ENCODE assay signal across 8 cellular contexts in the genomic region with DNA sequence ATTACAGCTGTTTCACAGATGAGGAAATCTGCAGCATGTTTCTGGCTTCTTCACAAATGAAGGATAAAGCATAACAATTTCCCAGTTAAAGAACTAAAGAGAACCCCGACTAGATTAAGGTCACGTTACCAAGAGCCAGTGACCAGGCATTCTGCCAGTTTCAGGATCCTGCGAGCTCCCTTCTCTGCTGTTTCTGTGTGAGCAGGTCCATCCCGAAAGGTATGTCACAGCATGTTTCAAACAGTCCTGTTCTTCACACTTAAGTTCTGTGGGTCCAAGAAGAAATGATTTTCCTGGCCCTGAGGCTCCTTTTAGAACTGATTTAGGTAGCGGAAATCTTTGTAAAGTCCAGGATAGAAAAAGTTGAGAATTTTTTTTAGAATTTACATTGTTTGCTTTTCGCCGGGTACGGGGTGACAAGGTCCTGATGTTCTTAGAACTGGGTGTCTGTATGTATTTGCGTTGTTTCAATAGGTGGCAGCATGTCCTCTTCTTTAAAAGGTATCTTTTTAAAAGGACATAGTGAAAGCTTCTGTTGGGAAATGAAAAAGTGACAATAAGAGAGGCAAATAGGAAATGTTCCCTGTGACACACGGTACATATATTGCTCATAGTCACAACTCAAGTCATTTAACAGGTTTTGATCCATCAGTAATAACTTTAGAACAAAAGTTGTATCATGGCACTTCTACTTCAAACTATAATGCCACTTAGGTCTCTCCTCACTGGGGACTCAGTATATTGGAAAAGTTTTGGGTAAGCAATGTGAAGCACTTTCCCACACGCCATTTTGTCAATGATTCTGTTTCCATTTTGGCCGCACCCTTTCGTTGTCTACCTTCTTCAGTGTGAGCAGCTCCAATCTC. TPM values are rescaled to one million over a fixed set of nuclear protein-coding genes. Genes with fewer than 3 reads are reported as not detected.
DNase-seq lines count a peak whose midpoint lies in the region; ATAC-seq, FAIRE-seq and TF ChIP-seq lines count a peak whose summit lies in the region.

No MANE protein-coding gene starts in this region.

- no peaks in the 10 kb centered on the region for H3K36me3 Mint-ChIP-seq in activated T-helper 2 cell treated with anti-CD3 and anti-CD28 coated beads, Interferon-gamma antibody, Interleukin-2, Interleukin-4, amounts not matched to agents 10 μg/mL and 5 μg/mL and 100 μg/mL, durations not matched to agents 14 hours and 24 hours and 36 hours (ENCODE audit: low read depth)

- no peak overlapping the region for H3K9ac ChIP-seq in keratinocyte (ENCODE audit: control insufficient read depth, extremely low read depth, insufficient read depth, low read length)

- no peak overlapping the region for H3K4me3 ChIP-seq in AG09309 (ENCODE audit: control insufficient read depth, low read depth, low read length)
- peak overlapping the region; percentile 33; the same call in 1 of the 2 replicates for H3K4me3 ChIP-seq in LNCaP clone FGC (ENCODE audit: low read depth, low read length)
- peak overlapping the region in 1 of 3 experiments; percentile 14 for H3K4me3 ChIP-seq in keratinocyte (ENCODE audit: control insufficient read depth in 2 of 3, extremely low read depth in 1 of 3, insufficient read depth in 2 of 3, low read depth in 1 of 3, low read length in 3 of 3)

- intact Hi-C loops in activated T-helper 2 cell treated with anti-CD3 and anti-CD28 coated beads, Interferon-gamma antibody, Interleukin-2, Interleukin-4, amounts not matched to agents 10 μg/mL and 5 μg/mL and 100 μg/mL, durations not matched to agents 14 hours and 24 hours and 36 hours (cut with micrococcal nuclease), result loop anchor here (1.0 to 5.0 kb wide), 6 partner anchors 15 to 321 kb away; partner anchors contain the start of genes BBS12 and FGF2

- H3K4me1 ChIP-seq in keratinocyte (ENCODE audit: control insufficient read depth, extremely low read depth, insufficient read depth, low read length), result peaks cover 15% of the 10 kb centered on the region

- no peak for TF ChIP-seq POLR2A in GM12892 (IDR thresholded peaks at IDR 0.05; ENCODE audit: low read depth, low read length)

- H3K4me3 Mint-ChIP-seq in activated T-helper 2 cell treated with anti-CD3 and anti-CD28 coated beads, Interferon-gamma antibody, Interleukin-2, Interleukin-4, amounts not matched to agents 10 μg/mL and 5 μg/mL and 100 μg/mL, durations not matched to agents 14 hours and 24 hours and 36 hours (ENCODE audit: low read depth), result peak overlapping the region; percentile 35

- no peaks in the 10 kb centered on the region for H3K36me3 ChIP-seq in keratinocyte (ENCODE audit: control insufficient read depth in 2 of 2, extremely low read depth in 1 of 2, insufficient read depth in 2 of 2, low read length in 2 of 2)

- peaks cover 16% of the 10 kb centered on the region for H3K27me3 Mint-ChIP-seq in activated T-helper 2 cell treated with anti-CD3 and anti-CD28 coated beads, Interferon-gamma antibody, Interleukin-2, Interleukin-4, amounts not matched to agents 10 μg/mL and 5 μg/mL and 100 μg/mL, durations not matched to agents 14 hours and 24 hours and 36 hours (ENCODE audit: low read depth)

- H3K27ac ChIP-seq in keratinocyte (ENCODE audit: control insufficient read depth, insufficient read depth, low read length), result no peak overlapping the region

- no peaks in the 10 kb centered on the region for H3K9me1 ChIP-seq in keratinocyte (ENCODE audit: control insufficient read depth, extremely low read depth, insufficient read depth, low read length)

- ATAC-seq in GM18858 (IDR thresholded peaks at IDR 0.05; ENCODE audit: unreplicated experiment), result no peak

- peaks cover 5% of the 10 kb centered on the region for H3K27me3 ChIP-seq in keratinocyte (ENCODE audit: control insufficient read depth, extremely low read depth, insufficient read depth, low read length)

- peak overlapping the region; percentile 31 for H3K27ac Mint-ChIP-seq in activated T-helper 2 cell treated with anti-CD3 and anti-CD28 coated beads, Interferon-gamma antibody, Interleukin-2, Interleukin-4, amounts not matched to agents 10 μg/mL and 5 μg/mL and 100 μg/mL, durations not matched to agents 14 hours and 24 hours and 36 hours

- H2AFZ ChIP-seq in keratinocyte (ENCODE audit: control insufficient read depth, low read length), result peak overlapping the region; percentile 54

- H3K9me3 Mint-ChIP-seq in activated T-helper 2 cell treated with anti-CD3 and anti-CD28 coated beads, Interferon-gamma antibody, Interleukin-2, Interleukin-4, amounts not matched to agents 10 μg/mL and 5 μg/mL and 100 μg/mL, durations not matched to agents 14 hours and 24 hours and 36 hours, result no peaks in the 10 kb centered on the region

- peaks cover 18% of the 10 kb centered on the region for H3K4me1 Mint-ChIP-seq in activated T-helper 2 cell treated with anti-CD3 and anti-CD28 coated beads, Interferon-gamma antibody, Interleukin-2, Interleukin-4, amounts not matched to agents 10 μg/mL and 5 μg/mL and 100 μg/mL, durations not matched to agents 14 hours and 24 hours and 36 hours (ENCODE audit: low read depth)

- peak overlapping the region; percentile 43 for H3K4me2 ChIP-seq in keratinocyte (ENCODE audit: control insufficient read depth, extremely low read depth, insufficient read depth, low read depth, low read length)

- no peaks in the 10 kb centered on the region for H4K20me1 ChIP-seq in keratinocyte (ENCODE audit: control insufficient read depth, extremely low read depth, insufficient read depth, low read length)

- dilution Hi-C loops in keratinocyte (cut with MboI; ENCODE audit: extremely low pct_ligation_motif_present, low sequenced_read_pairs), result no loop called here

- H3K79me2 ChIP-seq in keratinocyte (ENCODE audit: control insufficient read depth, insufficient read depth, low read length), result no peaks in the 10 kb centered on the region

- FAIRE-seq in GM12892 (lab: Jason Lieb, UNC) (peak; percentile 14), keratinocyte (lab: Jason Lieb, UNC) (peak; percentile 75)

- TF ChIP-seq CTCF in AG09309 (IDR thresholded peaks at IDR 0.05; ENCODE audit: control insufficient read depth, insufficient read depth, low read depth, low read length, missing control alignments) (peak; percentile 52), LNCaP clone FGC (IDR thresholded peaks at IDR 0.05; ENCODE audit: control insufficient read depth, extremely low read depth, insufficient read depth) (peak; percentile 60), keratinocyte (optimal IDR thresholded peaks at IDR 0.05 in 1 of 3, IDR thresholded peaks at IDR 0.05 in 1 of 3, conservative IDR thresholded peaks at IDR 0.05 in 1 of 3; ENCODE audit: extremely low read depth in 1 of 3, insufficient read depth in 2 of 3, low read length in 3 of 3) (peak; percentile 39 to 48 (median 39))

- peak; percentile 32 for DNase-seq in AG09309 (ENCODE audit: low read depth)
- no peak for DNase-seq in GM12892 (ENCODE audit: insufficient read length)
- peak; percentile 43 for DNase-seq in LNCaP clone FGC (ENCODE audit: low read depth)
- DNase-seq in activated T-helper 2 cell treated with anti-CD3 and anti-CD28 coated beads, Interferon-gamma antibody, Interleukin-2, Interleukin-4, amounts not matched to agents 10 μg/mL and 5 μg/mL and 100 μg/mL, durations not matched to agents 14 hours and 24 hours and 36 hours (ENCODE audit: low spot score), result no peak
- DNase-seq in keratinocyte (ENCODE audit: low read depth, low spot score), result no peak
- DNase-seq in DMS79 treated with DMSO at 0.1 percent for 48 hours (lab: John Stamatoyannopoulos, UW), result no peak
- no peak for DNase-seq in NCI-H2196 (lab: John Stamatoyannopoulos, UW; ENCODE audit: unreplicated experiment)

- H3K9me3 ChIP-seq in keratinocyte (ENCODE audit: control insufficient read depth, low read depth, low read length), result no peaks in the 10 kb centered on the region

RNA-seq across cellular contexts. Expression of gene IL21, which starts 18.4 kb away (rescaled TPM):
- polyA plus RNA-seq in GM12892 (2012; ENCODE audit: missing spikeins), result not detected
- 14.5 TPM in 2 replicates for total RNA-seq in activated T-helper 2 cell treated with anti-CD3 and anti-CD28 coated beads, Interferon-gamma antibody, Interleukin-2, Interleukin-4, amounts not matched to agents 10 μg/mL and 5 μg/mL and 100 μg/mL, durations not matched to agents 14 hours and 24 hours and 36 hours
- polyA plus RNA-seq in keratinocyte, result not detected in 3 replicates
- polyA plus RNA-seq in keratinocyte (2011; ENCODE audit: low read depth), result not detected
- not detected in 2 replicates for polyA plus RNA-seq in keratinocyte (2011; cell fraction: cytosol; rRNA removed)
- not detected in 2 replicates for polyA plus RNA-seq in keratinocyte (2011; cell fraction: nucleus; rRNA removed)
- polyA plus RNA-seq in keratinocyte (2012; ENCODE audit: low replicate concordance), result not detected in 2 replicates
- not detected in 3 replicates for polyA minus RNA-seq in keratinocyte
- not detected for polyA minus RNA-seq in keratinocyte (2011; cell fraction: cytosol; rRNA and poly(A)+ RNA removed)
- polyA minus RNA-seq in keratinocyte (2011; cell fraction: nucleus; rRNA and poly(A)+ RNA removed), result not detected in 2 replicates

Comparison
In these comparisons a context has a peak if more than half of its experiments do, and no peak if none do; other contexts are left out.
1. DNase-seq: peak in AG09309 (single experiment) and LNCaP clone FGC (single experiment); none in GM12892 (single experiment), activated T-helper 2 cell treated with anti-CD3 and anti-CD28 coated beads, Interferon-gamma antibody, Interleukin-2, Interleukin-4, amounts not matched to agents 10 μg/mL and 5 μg/mL and 100 μg/mL, durations not matched to agents 14 hours and 24 hours and 36 hours (single experiment), keratinocyte (single experiment), DMS79 treated with DMSO at 0.1 percent for 48 hours (single experiment) and NCI-H2196 (single experiment).
2. Peak in every context shown above with its lines, with median percentiles within 50 percentile points of each other: CTCF ChIP-seq.